18 cellular contexts compared by ENCODE assay signal in genomic region chr2:21251216-21251971, GRCh38.
A peak's percentile ranks its signal among the peaks of the same experiment; 100 is the strongest.
DNase-seq lines count a peak whose midpoint lies in the region; ATAC-seq and TF ChIP-seq lines count a peak whose summit lies in the region.
"Had no signal": no experiment of that assay in that cellular context is flagged by ENCODE, and none has a peak within 500 bp of the region (broad histone marks: within the 10 kb centered on the region; RNA-seq: fewer than 3 reads in every experiment).

No MANE protein-coding gene starts in this region.

- no peak for TF ChIP-seq CTCF in brain (conservative IDR thresholded peaks at IDR 0.05)
- TF ChIP-seq CTCF in transverse colon (IDR thresholded peaks at IDR 0.05), result no peak
- no peak for TF ChIP-seq CTCF in stomach (IDR thresholded peaks at IDR 0.05)

- H3K27ac ChIP-seq in transverse colon (no peak overlapping the region), stomach (no peak overlapping the region)
- H3K27ac ChIP-seq: upper lobe of left lung had no signal

- H3K4me1 ChIP-seq in transverse colon (peaks cover 0 to 13% (median 0%) of the 10 kb centered on the region in 4 donors), stomach (no peaks in the 10 kb centered on the region)
- H3K4me1 ChIP-seq: upper lobe of left lung had no signal

- H3K4me3 ChIP-seq in transverse colon (no peak overlapping the region), stomach (no peak overlapping the region)
- H3K4me3 ChIP-seq: upper lobe of left lung had no signal

- H3K4me3 Mint-ChIP-seq in activated CD4-positive, alpha-beta T cell treated with anti-CD3 and anti-CD28 coated beads, Interleukin-2, amount 10 ng/mL, durations not matched to agents 24 days and 14 days, result no peak overlapping the region
- H3K4me3 Mint-ChIP-seq in brain, result no peak overlapping the region
- H3K4me3 Mint-ChIP-seq: activated CD4-positive, alpha-beta memory T cell treated with anti-CD3 and anti-CD28 coated beads for 36 hours; activated naive CD8-positive, alpha-beta T cell treated with anti-CD3 and anti-CD28 coated beads, Interleukin-2, amount 10 ng/mL, durations not matched to agents 7 days and 5 days had no signal

- 47 to 54% methylated on average over 3 to 5 of the region's 5 CpGs for WGBS in transverse colon (ENCODE audit: low coverage in 1 of 2), 2 donors
- WGBS in stomach, 5 donors, result 56 to 68% (median 62%) methylated on average over 5 of the region's 5 CpGs

- ATAC-seq in GM21825 (IDR thresholded peaks at IDR 0.05; ENCODE audit: unreplicated experiment), result no peak

- H3K27me3 ChIP-seq in transverse colon, result no peaks in the 10 kb centered on the region
- no peaks in the 10 kb centered on the region for H3K27me3 ChIP-seq in stomach
- H3K27me3 ChIP-seq: upper lobe of left lung had no signal

- H3K9me3 ChIP-seq in transverse colon (no peaks in the 10 kb centered on the region), stomach (no peaks in the 10 kb centered on the region)
- H3K9me3 ChIP-seq: SK-N-SH, upper lobe of left lung had no signal

- H3K36me3 ChIP-seq in transverse colon (no peaks in the 10 kb centered on the region), stomach (no peaks in the 10 kb centered on the region)
- H3K36me3 ChIP-seq: upper lobe of left lung had no signal

- no peaks in the 10 kb centered on the region for H3K36me3 Mint-ChIP-seq in activated CD4-positive, alpha-beta T cell treated with anti-CD3 and anti-CD28 coated beads, Interleukin-2, amount 10 ng/mL, durations not matched to agents 24 days and 14 days (ENCODE audit: low read depth)
- H3K36me3 Mint-ChIP-seq in brain, result no peaks in the 10 kb centered on the region
- H3K36me3 Mint-ChIP-seq: activated CD4-positive, alpha-beta memory T cell treated with anti-CD3 and anti-CD28 coated beads for 36 hours; activated naive CD8-positive, alpha-beta T cell treated with anti-CD3 and anti-CD28 coated beads, Interleukin-2, amount 10 ng/mL, durations not matched to agents 7 days and 5 days had no signal

- peak; percentile 31 for DNase-seq in activated CD4-positive, alpha-beta T cell treated with anti-CD3 and anti-CD28 coated beads, Interleukin-2, amount 10 ng/mL, durations not matched to agents 24 days and 14 days
- no peak for DNase-seq in activated CD4-positive, alpha-beta T cell treated with anti-CD3 and anti-CD28 coated beads, Interleukin-2, amount 50 U/mL, for 1 hour
- DNase-seq in NCI-H2171 (lab: John Stamatoyannopoulos, UW) (peak; percentile 18), transverse colon (peak; percentile 13), stomach (no peak)
- no peak for DNase-seq in activated T-cell treated with anti-CD3 and anti-CD28 coated beads, Interleukin-2, amount 50 U/mL, for 48 hours
- DNase-seq: ACHN; activated CD4-positive, alpha-beta memory T cell treated with anti-CD3 and anti-CD28 coated beads for 36 hours; activated naive CD8-positive, alpha-beta T cell treated with anti-CD3 and anti-CD28 coated beads, Interleukin-2, amount 10 ng/mL, durations not matched to agents 7 days and 5 days; effector memory CD4-positive, alpha-beta T cell; hippocampal formation; KG1; NCI-H2107; SK-N-SH; stimulated activated CD4-positive, alpha-beta T cell treated with anti-CD3 and anti-CD28 coated beads, Interleukin-4, amount 100 ng/mL, for 4 hours; upper lobe of left lung had no signal

- no peaks in the 10 kb centered on the region for H3K27me3 Mint-ChIP-seq in activated CD4-positive, alpha-beta T cell treated with anti-CD3 and anti-CD28 coated beads, Interleukin-2, amount 10 ng/mL, durations not matched to agents 24 days and 14 days
- H3K27me3 Mint-ChIP-seq in brain, result peaks cover 9% of the 10 kb centered on the region
- H3K27me3 Mint-ChIP-seq: activated CD4-positive, alpha-beta memory T cell treated with anti-CD3 and anti-CD28 coated beads for 36 hours; activated naive CD8-positive, alpha-beta T cell treated with anti-CD3 and anti-CD28 coated beads, Interleukin-2, amount 10 ng/mL, durations not matched to agents 7 days and 5 days had no signal

- in situ Hi-C loops in transverse colon (cut with MboI; ENCODE audit: low pct_ligation_motif_present in 1 of 4, low pct_unique_long_range_greater_than_20kb in 1 of 4, low sequenced_read_pairs in 3 of 4), result no loop called here

- H3K4me1 Mint-ChIP-seq in activated CD4-positive, alpha-beta T cell treated with anti-CD3 and anti-CD28 coated beads, Interleukin-2, amount 10 ng/mL, durations not matched to agents 24 days and 14 days, result no peaks in the 10 kb centered on the region
- H3K4me1 Mint-ChIP-seq in brain, result peaks cover 51% of the 10 kb centered on the region
- H3K4me1 Mint-ChIP-seq: activated naive CD8-positive, alpha-beta T cell treated with anti-CD3 and anti-CD28 coated beads, Interleukin-2, amount 10 ng/mL, durations not matched to agents 7 days and 5 days had no signal

- TF ChIP-seq POLR2A in transverse colon (IDR thresholded peaks at IDR 0.05) (no peak), stomach (IDR thresholded peaks at IDR 0.05) (no peak)

- no peaks in the 10 kb centered on the region for H3K9me3 Mint-ChIP-seq in activated CD4-positive, alpha-beta T cell treated with anti-CD3 and anti-CD28 coated beads, Interleukin-2, amount 10 ng/mL, durations not matched to agents 24 days and 14 days
- H3K9me3 Mint-ChIP-seq in brain, result no peaks in the 10 kb centered on the region
- H3K9me3 Mint-ChIP-seq: activated CD4-positive, alpha-beta memory T cell treated with anti-CD3 and anti-CD28 coated beads for 36 hours; activated naive CD8-positive, alpha-beta T cell treated with anti-CD3 and anti-CD28 coated beads, Interleukin-2, amount 10 ng/mL, durations not matched to agents 7 days and 5 days had no signal

- no peak overlapping the region for H3K27ac Mint-ChIP-seq in activated CD4-positive, alpha-beta T cell treated with anti-CD3 and anti-CD28 coated beads, Interleukin-2, amount 10 ng/mL, durations not matched to agents 24 days and 14 days
- H3K27ac Mint-ChIP-seq in brain, result peak overlapping the region in 3 of 5 experiments; percentile 7 to 81 (median 37)
- H3K27ac Mint-ChIP-seq: activated CD4-positive, alpha-beta memory T cell treated with anti-CD3 and anti-CD28 coated beads for 36 hours; activated naive CD8-positive, alpha-beta T cell treated with anti-CD3 and anti-CD28 coated beads, Interleukin-2, amount 10 ng/mL, durations not matched to agents 7 days and 5 days had no signal

- TF ChIP-seq EP300 in transverse colon (IDR thresholded peaks at IDR 0.05; ENCODE audit: low read depth) (no peak), stomach (IDR thresholded peaks at IDR 0.05) (no peak)

- intact Hi-C loops in activated CD4-positive, alpha-beta T cell treated with anti-CD3 and anti-CD28 coated beads, Interleukin-2, amount 10 ng/mL, durations not matched to agents 24 days and 14 days (cut with micrococcal nuclease), result no loop called here
- intact Hi-C loops in transverse colon (cut with DNase I; ENCODE audit: low total_unique reads) (no loop called here), stomach (cut with DNase I; ENCODE audit: low total_unique reads) (no loop called here)

Comparison
In these comparisons a context has a peak if more than half of its experiments do, and no peak if none do; other contexts are left out.
1. DNase-seq: peak in activated CD4-positive, alpha-beta T cell treated with anti-CD3 and anti-CD28 coated beads, Interleukin-2, amount 10 ng/mL, durations not matched to agents 24 days and 14 days (single experiment), NCI-H2171 (single experiment) and transverse colon (single experiment); none in activated CD4-positive, alpha-beta T cell treated with anti-CD3 and anti-CD28 coated beads, Interleukin-2, amount 50 U/mL, for 1 hour (single experiment), activated T-cell treated with anti-CD3 and anti-CD28 coated beads, Interleukin-2, amount 50 U/mL, for 48 hours (0 of 2) and stomach (single experiment).